1 cellular context compared by ENCODE assay signal in the genomic region with DNA sequence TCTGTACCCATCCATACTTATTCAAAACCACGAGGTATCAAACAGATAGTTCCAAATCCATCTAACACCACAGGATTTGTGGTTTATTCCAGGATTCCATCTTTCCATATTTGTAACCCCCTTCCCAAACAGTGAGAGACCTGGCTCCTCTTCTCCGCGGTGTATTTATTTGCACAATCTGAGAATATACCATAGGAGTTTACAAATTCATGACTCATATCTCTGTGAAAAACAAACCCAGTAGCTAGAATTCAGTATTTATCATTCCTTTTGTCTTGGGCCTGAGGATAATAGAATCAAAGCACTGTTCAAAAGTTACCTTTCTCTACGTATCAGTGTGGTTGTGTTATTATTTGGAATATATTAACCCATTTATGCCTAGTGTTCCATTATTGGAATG.
TF ChIP-seq lines count a peak whose summit lies in the region.

No MANE protein-coding gene starts in this region.

TF ChIP-seq in IMR-90, 13 proteins besides CTCF, POLR2A, EP300 and RAD21 (continued from another document):
- TF ChIP-seq USF2 (IDR thresholded peaks at IDR 0.05; ENCODE audit: low read depth, low read length): no peak
TF ChIP-seq in IMR-90: peak in this region for 0.
